ENCODE assay signal across 22 cellular contexts in genomic region chr20:61990484-61990883, GRCh38.
"Had no signal": no experiment of that assay in that cellular context is flagged by ENCODE, and none has a peak within 500 bp of the region (broad histone marks: within the 10 kb centered on the region; RNA-seq: fewer than 3 reads in every experiment).

No MANE protein-coding gene starts in this region.

- DNase-seq: effector memory CD4-positive, alpha-beta T cell; esophagus squamous epithelium; foreskin fibroblast; heart right ventricle; hypothalamus; islet precursor cell; left ventricle myocardium inferior; mesenchymal stem cell; midbrain; nephron progenitor cell; psoas muscle; retina; right lobe of liver; stimulated activated CD4-positive, alpha-beta T cell treated with anti-CD3 and anti-CD28 coated beads, Interleukin-4, amount 100 ng/mL, for 1 hour; stimulated activated CD8-positive, alpha-beta memory T cell treated with anti-CD3 and anti-CD28 coated beads, Interleukin-4, amount 100 ng/mL, for 48 hours; stimulated activated naive CD8-positive, alpha-beta T cell treated with anti-CD3 and anti-CD28 coated beads, Interleukin-15, amount 100 ng/mL, for 72 hours; testis; upper lobe of right lung had no signal

- H3K4me3 ChIP-seq: esophagus squamous epithelium, heart right ventricle, left ventricle myocardium inferior, lung, psoas muscle, right lobe of liver, testis, tibial nerve, upper lobe of right lung, vagina had no signal

- H3K27ac ChIP-seq: esophagus squamous epithelium, heart right ventricle, left ventricle myocardium inferior, psoas muscle, right lobe of liver, testis, tibial nerve, upper lobe of right lung, vagina had no signal

- H3K27ac Mint-ChIP-seq: nephron progenitor cell; stimulated activated memory B cell treated with anti-CD40 and anti-IgM and Interleukin-4, amounts not matched to agents 10 μg/mL and 1 μg/mL and 100 μg/mL, for 72 hours had no signal

- H3K27me3 ChIP-seq: esophagus squamous epithelium, heart right ventricle, right lobe of liver, testis, tibial nerve, upper lobe of right lung, vagina had no signal

- H3K4me1 Mint-ChIP-seq: nephron progenitor cell; stimulated activated naive CD8-positive, alpha-beta T cell treated with anti-CD3 and anti-CD28 coated beads, Interleukin-15, amount 100 ng/mL, for 72 hours had no signal

- H3K27me3 Mint-ChIP-seq: stimulated activated memory B cell treated with anti-CD40 and anti-IgM and Interleukin-4, amounts not matched to agents 10 μg/mL and 1 μg/mL and 100 μg/mL, for 72 hours; stimulated activated naive CD8-positive, alpha-beta T cell treated with anti-CD3 and anti-CD28 coated beads, Interleukin-15, amount 100 ng/mL, for 72 hours had no signal

- H3K4me3 Mint-ChIP-seq: nephron progenitor cell; stimulated activated memory B cell treated with anti-CD40 and anti-IgM and Interleukin-4, amounts not matched to agents 10 μg/mL and 1 μg/mL and 100 μg/mL, for 72 hours; stimulated activated naive CD8-positive, alpha-beta T cell treated with anti-CD3 and anti-CD28 coated beads, Interleukin-15, amount 100 ng/mL, for 72 hours had no signal

- H3K9me3 ChIP-seq: right lobe of liver, testis had no signal

- ATAC-seq: heart right ventricle; psoas muscle; stimulated activated memory B cell treated with anti-CD40 and anti-IgM and Interleukin-4, amounts not matched to agents 10 μg/mL and 1 μg/mL and 100 μg/mL, for 72 hours; stimulated activated naive CD8-positive, alpha-beta T cell treated with anti-CD3 and anti-CD28 coated beads, Interleukin-15, amount 100 ng/mL, for 72 hours had no signal
